In the genomic region with DNA sequence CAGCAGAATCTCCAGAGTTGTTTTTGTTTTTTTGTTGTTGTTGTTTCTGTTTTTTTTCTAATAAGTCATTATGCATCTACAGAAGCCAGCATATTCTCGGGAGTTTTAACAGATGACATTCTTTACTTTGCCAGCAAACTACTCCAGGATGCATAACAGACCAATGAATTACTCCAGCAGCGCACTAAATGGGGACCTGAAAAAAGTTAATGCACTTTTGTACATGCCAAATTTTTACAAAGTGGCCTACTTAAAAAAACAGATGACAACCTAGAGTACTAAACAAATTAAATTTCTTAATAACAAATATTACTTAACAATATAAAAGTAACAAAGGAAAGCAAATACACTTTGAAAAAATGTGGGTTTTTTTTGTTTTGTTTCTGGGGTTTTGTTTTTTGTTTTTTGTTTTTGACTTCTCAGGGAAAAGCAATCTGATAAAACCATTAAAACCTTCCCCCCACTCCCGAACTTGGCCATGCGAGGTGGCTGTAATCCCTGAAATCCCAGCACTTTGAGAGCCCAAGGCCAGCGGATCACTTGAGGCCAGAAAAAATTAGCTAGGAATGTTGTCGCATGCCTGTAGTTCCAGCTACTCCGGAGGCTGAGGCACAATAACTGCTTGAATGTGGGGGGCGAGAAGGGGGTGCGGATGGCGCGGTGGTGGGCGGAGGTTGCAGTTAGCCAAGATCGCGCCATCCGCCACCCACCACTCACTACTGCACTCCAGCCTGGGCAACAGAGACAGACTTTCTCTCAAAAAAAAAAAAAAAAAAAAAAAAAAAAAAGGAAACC, we compare ENCODE assay signal across 17 cellular contexts.
DNase-seq lines count a peak whose midpoint lies in the region; ATAC-seq and TF ChIP-seq lines count a peak whose summit lies in the region.
"Had no signal": no experiment of that assay in that cellular context is flagged by ENCODE, and none has a peak within 500 bp of the region (broad histone marks: within the 10 kb centered on the region; RNA-seq: fewer than 3 reads in every experiment).

No MANE protein-coding gene starts in this region.

- no peak overlapping the region for H3K4ac ChIP-seq in mesenchymal stem cell (ENCODE audit: low read depth in 1 of 2, low read length in 2 of 2)

- no TSS peak for BruUV-seq in MCF 10A (replicated peaks; lab: Mats Ljungman, UMichigan)

- peaks cover 12% of the 10 kb centered on the region for H3K9me3 ChIP-seq in left ventricle myocardium inferior (replicated peaks)
- H3K9me3 ChIP-seq in mesenchymal stem cell (ENCODE audit: control insufficient read depth, low read length): peaks cover 2% of the 10 kb centered on the region
- no peaks in the 10 kb centered on the region for H3K9me3 ChIP-seq in aorta (ENCODE audit: control insufficient read depth, low read length)
- H3K9me3 ChIP-seq: suprapubic skin had no signal

- no peaks in the 10 kb centered on the region for H3K9me3 Mint-ChIP-seq in MCF 10A (ENCODE audit: unreplicated experiment)

- TF ChIP-seq CTCF in left ventricle myocardium inferior (IDR thresholded peaks at IDR 0.05; ENCODE audit: borderline replicate concordance) (no peak), brain microvascular endothelial cell (IDR thresholded peaks at IDR 0.05; ENCODE audit: low read depth, low read length, missing control alignments) (no peak), MCF 10A (IDR thresholded peaks at IDR 0.05; ENCODE audit: unreplicated experiment) (no peak)

- H2BK5ac ChIP-seq in mesenchymal stem cell (ENCODE audit: low read depth, low read length, poor library complexity, severe bottlenecking): no peak overlapping the region

- H3K79me1 ChIP-seq in mesenchymal stem cell (replicated peaks; ENCODE audit: low read length, poor library complexity, severe bottlenecking): no peaks in the 10 kb centered on the region

- DNase-seq in left ventricle myocardium inferior (no peak), cardiac septum (ENCODE audit: low spot score) (no peak), brain microvascular endothelial cell (no peak), mesenchymal stem cell (peak; percentile 16), aorta (peak in 1 of 2 donors; percentile 31), MCF 10A (ENCODE audit: unreplicated experiment) (no peak), T1000 (lab: John Stamatoyannopoulos, UW) (no peak)
- DNase-seq: C1 segment of cervical spinal cord, KG1, kidney glomerular epithelial cell, midbrain, MV-4-11, NCI-H1694 treated with DMSO at 0.1 percent for 48 hours, NCI-H345, nephron progenitor cell had no signal

- H3K27me3 Mint-ChIP-seq in MCF 10A (ENCODE audit: insufficient read depth, unreplicated experiment): no peaks in the 10 kb centered on the region

- intact Hi-C loops in left ventricle myocardium inferior (cut with micrococcal nuclease): no loop called here
- intact Hi-C loops in cardiac septum (cut with DNase I): no loop called here
- intact Hi-C loops in aorta (cut with DNase I): no loop called here
- intact Hi-C loops in MCF 10A (cut with micrococcal nuclease): no loop called here

- peak overlapping the region; percentile 16 for H3K27ac ChIP-seq in left ventricle myocardium inferior (replicated peaks)
- peak overlapping the region; percentile 89 for H3K27ac ChIP-seq in brain microvascular endothelial cell
- peak overlapping the region; percentile 21 for H3K27ac ChIP-seq in mesenchymal stem cell (ENCODE audit: low read length, poor library complexity, severe bottlenecking)
- no peak overlapping the region for H3K27ac ChIP-seq in aorta (ENCODE audit: low read depth in 1 of 2, low read length in 2 of 2)
- H3K27ac ChIP-seq: suprapubic skin had no signal

- H3K14ac ChIP-seq in mesenchymal stem cell (ENCODE audit: low read length in 2 of 2): no peak overlapping the region

- no peak overlapping the region for H2AK5ac ChIP-seq in mesenchymal stem cell (ENCODE audit: low read length, severe bottlenecking)

- 23% methylated on average over 5 of the region's 15 CpGs for WGBS in mesenchymal stem cell
- WGBS in aorta, 2 donors: 30 to 33% methylated on average over 15 of the region's 15 CpGs

- H2BK12ac ChIP-seq in mesenchymal stem cell (ENCODE audit: low read length in 2 of 2): no peak overlapping the region

- H3K4me2 ChIP-seq in mesenchymal stem cell (ENCODE audit: low read length, poor library complexity, severe bottlenecking): no peak overlapping the region

- no peak overlapping the region for H3K9ac ChIP-seq in mesenchymal stem cell (ENCODE audit: low read length)

- H3K4me1 ChIP-seq in left ventricle myocardium inferior (peaks cover 11% of the 10 kb centered on the region), mesenchymal stem cell (ENCODE audit: control insufficient read depth, insufficient read depth, low read depth, low read length) (peaks cover 8% of the 10 kb centered on the region), aorta (ENCODE audit: control insufficient read depth in 1 of 2, insufficient read depth in 2 of 2, low read length in 2 of 2) (peaks cover 0 to 2% of the 10 kb centered on the region in 2 donors)
- H3K4me1 ChIP-seq: suprapubic skin had no signal

- peak overlapping the region; percentile 87 for H4K8ac ChIP-seq in mesenchymal stem cell (ENCODE audit: low read length)

- POLR2A ChIA-PET in MCF 10A (lab: Yijun Ruan, JAX): no interaction called here

- H2BK15ac ChIP-seq in mesenchymal stem cell (ENCODE audit: low read depth, poor library complexity, severe bottlenecking): no peak overlapping the region

- ATAC-seq in aorta (ENCODE audit: low FRiP score): peak; percentile 59
- no peak for ATAC-seq in GM21423 (IDR thresholded peaks at IDR 0.05; ENCODE audit: unreplicated experiment)

- no peak overlapping the region for H3K27ac Mint-ChIP-seq in MCF 10A (ENCODE audit: low read depth, unreplicated experiment)

- no peak overlapping the region for H4K91ac ChIP-seq in mesenchymal stem cell (ENCODE audit: low read length)

- H2BK120ac ChIP-seq in mesenchymal stem cell (ENCODE audit: low read depth, low read length): no peak overlapping the region

- peaks cover 6% of the 10 kb centered on the region for H3K4me1 Mint-ChIP-seq in MCF 10A (ENCODE audit: insufficient read depth, unreplicated experiment)

- in situ Hi-C loops in brain microvascular endothelial cell (cut with HindIII; ENCODE audit: low pct_ligation_motif_present, low sequenced_read_pairs): no loop called here

- CTCF ChIA-PET in MCF 10A (lab: Yijun Ruan, JAX): no interaction called here

- H3K4me3 Mint-ChIP-seq in MCF 10A (ENCODE audit: unreplicated experiment): no peak overlapping the region
- H3K4me3 Mint-ChIP-seq: nephron progenitor cell had no signal

- H2AFZ ChIP-seq in mesenchymal stem cell (ENCODE audit: low read depth, low read length): peak overlapping the region; percentile 30

- no peak overlapping the region for H3K23ac ChIP-seq in mesenchymal stem cell (ENCODE audit: low read length in 2 of 2)

- no peaks in the 10 kb centered on the region for H3K36me3 Mint-ChIP-seq in MCF 10A (ENCODE audit: insufficient read depth, unreplicated experiment)

- H3K36me3 ChIP-seq in left ventricle myocardium inferior (no peaks in the 10 kb centered on the region), brain microvascular endothelial cell (replicated peaks) (no peaks in the 10 kb centered on the region), mesenchymal stem cell (ENCODE audit: control insufficient read depth in 1 of 2, insufficient read depth in 2 of 2, low read depth in 1 of 2, low read length in 2 of 2) (no peaks in the 10 kb centered on the region), aorta (ENCODE audit: control insufficient read depth in 1 of 2, insufficient read depth in 2 of 2, low read length in 1 of 2) (no peaks in the 10 kb centered on the region)
- H3K36me3 ChIP-seq: suprapubic skin had no signal

- H3K18ac ChIP-seq in mesenchymal stem cell (ENCODE audit: low read depth in 1 of 2, low read length in 2 of 2): peak overlapping the region in 1 of 2 experiments; percentile 37

- no peak overlapping the region for H3K4me3 ChIP-seq in left ventricle myocardium inferior
- no peak overlapping the region for H3K4me3 ChIP-seq in brain microvascular endothelial cell (ENCODE audit: low read depth, low read length)
- no peak overlapping the region for H3K4me3 ChIP-seq in mesenchymal stem cell (ENCODE audit: insufficient read depth in 1 of 2, low read depth in 1 of 2, low read length in 2 of 2)
- no peak overlapping the region for H3K4me3 ChIP-seq in aorta (ENCODE audit: low read length in 2 of 2)
- H3K4me3 ChIP-seq: suprapubic skin had no signal

- H3K27me3 ChIP-seq in left ventricle myocardium inferior (ENCODE audit: low read depth) (no peaks in the 10 kb centered on the region), brain microvascular endothelial cell (replicated peaks) (no peaks in the 10 kb centered on the region), mesenchymal stem cell (ENCODE audit: control insufficient read depth in 1 of 2, insufficient read depth in 1 of 2, low read length in 2 of 2) (no peaks in the 10 kb centered on the region), aorta (ENCODE audit: control insufficient read depth in 1 of 2, insufficient read depth in 2 of 2, low read length in 1 of 2) (no peaks in the 10 kb centered on the region)
- H3K27me3 ChIP-seq: suprapubic skin had no signal

Comparison
In these comparisons a context has a peak if more than half of its experiments do, and no peak if none do; other contexts are left out.
1. H3K27ac ChIP-seq: peak in left ventricle myocardium inferior (single experiment), brain microvascular endothelial cell (single experiment) and mesenchymal stem cell (single experiment); none in aorta (0 of 2).